ENCODE assay signal across 8 cellular contexts in the genomic region with DNA sequence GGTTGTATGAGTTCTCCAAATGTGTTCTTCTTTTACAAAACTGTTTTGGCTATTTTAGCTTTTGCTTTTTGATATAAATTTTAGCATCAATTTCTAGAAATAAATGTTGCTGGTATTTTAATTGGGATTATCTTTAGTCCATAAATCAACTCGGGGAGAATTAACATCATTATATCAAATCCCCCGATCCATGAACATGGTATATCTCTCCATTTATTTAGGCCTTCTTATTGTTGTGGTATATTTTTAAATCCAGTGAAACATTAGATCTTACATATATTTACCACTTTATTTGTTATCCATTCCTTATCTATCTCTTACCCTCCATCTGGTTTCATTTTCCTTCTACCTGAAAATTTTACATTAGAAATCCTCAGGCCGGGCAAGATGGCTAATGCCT. TPM values are rescaled to one million over a fixed set of nuclear protein-coding genes. Genes with fewer than 3 reads are reported as not detected.
"Had no signal": no experiment of that assay in that cellular context is flagged by ENCODE, and none has a peak within 500 bp of the region (broad histone marks: within the 10 kb centered on the region; RNA-seq: fewer than 3 reads in every experiment).

No MANE protein-coding gene starts in this region.

- H3K4me2 ChIP-seq: KMS-11 had no signal

- DNase-seq: IMR-90, KBM-7, KG1 had no signal

- H3K27ac ChIP-seq: HL-60, KMS-11 had no signal

- ATAC-seq: HepG2, K562 had no signal

- H3K4me3 ChIP-seq: K562 had no signal

RNA-seq across cellular contexts. Expression of a gene that starts 52.0 kb away (rescaled TPM):
- total RNA-seq: HT-29 had no signal
